36 cellular contexts compared by ENCODE assay signal in the genomic region with DNA sequence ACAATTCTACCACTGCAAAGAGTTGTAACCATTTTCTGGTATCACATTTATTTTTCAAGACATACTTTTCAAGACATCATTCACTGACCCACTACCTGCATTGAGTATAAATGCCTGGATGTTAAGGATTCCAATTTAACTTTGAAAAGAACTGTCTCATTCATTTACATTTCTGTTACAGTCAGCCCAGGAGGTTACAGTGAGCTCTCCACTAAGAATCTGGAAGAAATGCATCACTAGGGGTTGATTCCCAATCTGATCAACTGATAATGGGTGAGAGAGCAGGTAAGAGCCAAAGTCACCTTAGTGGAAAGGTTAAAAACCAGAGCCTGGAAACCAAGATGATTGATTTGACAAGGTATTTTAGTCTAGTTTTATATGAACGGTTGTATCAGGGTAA.
"Had no signal": no experiment of that assay in that cellular context is flagged by ENCODE, and none has a peak within 500 bp of the region (broad histone marks: within the 10 kb centered on the region; RNA-seq: fewer than 3 reads in every experiment).

No MANE protein-coding gene starts in this region.

- ATAC-seq: activated CD4-positive, alpha-beta T cell treated with anti-CD3 and anti-CD28 coated beads for 36 hours; activated CD8-positive, alpha-beta memory T cell treated with anti-CD3 and anti-CD28 coated beads, Interleukin-2, amount 10 ng/mL, durations not matched to agents 7 days and 5 days; activated CD8-positive, alpha-beta T cell treated with anti-CD3 and anti-CD28 coated beads, Interleukin-2, amount 10 ng/mL, durations not matched to agents 7 days and 5 days; activated naive CD8-positive, alpha-beta T cell treated with anti-CD3 and anti-CD28 coated beads, Interleukin-2, amount 50 U/mL, for 24 hours; body of pancreas; effector memory CD8-positive, alpha-beta T cell; foreskin keratinocyte; gastrocnemius medialis; heart left ventricle; T-helper 17 cell had no signal

- H3K4me3 Mint-ChIP-seq: activated CD4-positive, alpha-beta memory T cell treated with anti-CD3 and anti-CD28 coated beads for 36 hours; activated CD4-positive, alpha-beta T cell treated with anti-CD3 and anti-CD28 coated beads for 36 hours; activated CD4-positive, alpha-beta T cell treated with anti-CD3 and anti-CD28 coated beads, Interleukin-2, amount 10 ng/mL, durations not matched to agents 24 days and 14 days; activated CD8-positive, alpha-beta memory T cell treated with anti-CD3 and anti-CD28 coated beads, Interleukin-2, amount 10 ng/mL, durations not matched to agents 7 days and 5 days; activated CD8-positive, alpha-beta T cell treated with anti-CD3 and anti-CD28 coated beads, Interleukin-2, amount 10 ng/mL, durations not matched to agents 7 days and 5 days; activated naive CD4-positive, alpha-beta T cell treated with anti-CD3 and anti-CD28 coated beads for 36 hours; activated naive CD4-positive, alpha-beta T cell treated with anti-CD3 and anti-CD28 coated beads, Interleukin-2, amount 50 U/mL, for 24 hours; activated naive CD8-positive, alpha-beta T cell treated with anti-CD3 and anti-CD28 coated beads for 36 hours; activated naive CD8-positive, alpha-beta T cell treated with anti-CD3 and anti-CD28 coated beads, Interleukin-2, amount 50 U/mL, for 24 hours; activated T-helper 1 cell treated with anti-CD3 and anti-CD28 coated beads, Interleukin-12 subunit alpha, Interleukin-12 subunit beta, Interleukin-2, Interleukin-4 antibody, amounts not matched to agents 30 ng/mL and 10 ng/mL and 1 ng/mL, durations not matched to agents 14 hours and 24 hours and 36 hours; effector memory CD8-positive, alpha-beta T cell; T-helper 17 cell; T-helper 2 cell treated with Interferon-gamma antibody and Interleukin-4, amounts not matched to agents 5 μg/mL and 100 μg/mL, for 36 hours had no signal

- H3K9me3 ChIP-seq: adrenal gland, body of pancreas, esophagus muscularis mucosa, gastrocnemius medialis, heart left ventricle had no signal

- H3K27ac Mint-ChIP-seq: activated CD4-positive, alpha-beta memory T cell treated with anti-CD3 and anti-CD28 coated beads for 36 hours; activated CD4-positive, alpha-beta T cell treated with anti-CD3 and anti-CD28 coated beads for 36 hours; activated CD4-positive, alpha-beta T cell treated with anti-CD3 and anti-CD28 coated beads, Interleukin-2, amount 10 ng/mL, durations not matched to agents 24 days and 14 days; activated CD8-positive, alpha-beta memory T cell treated with anti-CD3 and anti-CD28 coated beads, Interleukin-2, amount 10 ng/mL, durations not matched to agents 7 days and 5 days; activated CD8-positive, alpha-beta T cell treated with anti-CD3 and anti-CD28 coated beads, Interleukin-2, amount 10 ng/mL, durations not matched to agents 7 days and 5 days; activated naive CD4-positive, alpha-beta T cell treated with anti-CD3 and anti-CD28 coated beads for 36 hours; activated naive CD8-positive, alpha-beta T cell treated with anti-CD3 and anti-CD28 coated beads for 36 hours; activated naive CD8-positive, alpha-beta T cell treated with anti-CD3 and anti-CD28 coated beads, Interleukin-2, amount 50 U/mL, for 24 hours; activated T-helper 1 cell treated with anti-CD3 and anti-CD28 coated beads, Interleukin-12 subunit alpha, Interleukin-12 subunit beta, Interleukin-2, Interleukin-4 antibody, amounts not matched to agents 30 ng/mL and 10 ng/mL and 1 ng/mL, durations not matched to agents 14 hours and 24 hours and 36 hours; activated T-helper 2 cell treated with anti-CD3 and anti-CD28 coated beads, Interferon-gamma antibody, Interleukin-2, Interleukin-4, amounts not matched to agents 10 μg/mL and 5 μg/mL and 100 μg/mL, durations not matched to agents 14 hours and 24 hours and 36 hours; effector memory CD8-positive, alpha-beta T cell; T-helper 17 cell; T-helper 2 cell treated with Interferon-gamma antibody and Interleukin-4, amounts not matched to agents 5 μg/mL and 100 μg/mL, for 36 hours had no signal

- H3K4me1 ChIP-seq: adrenal gland, body of pancreas, esophagus muscularis mucosa, foreskin keratinocyte, gastrocnemius medialis, heart left ventricle had no signal

- H3K27me3 Mint-ChIP-seq: activated CD4-positive, alpha-beta memory T cell treated with anti-CD3 and anti-CD28 coated beads for 36 hours; activated CD4-positive, alpha-beta T cell treated with anti-CD3 and anti-CD28 coated beads for 36 hours; activated CD4-positive, alpha-beta T cell treated with anti-CD3 and anti-CD28 coated beads, Interleukin-2, amount 10 ng/mL, durations not matched to agents 24 days and 14 days; activated CD8-positive, alpha-beta memory T cell treated with anti-CD3 and anti-CD28 coated beads, Interleukin-2, amount 10 ng/mL, durations not matched to agents 7 days and 5 days; activated naive CD4-positive, alpha-beta T cell treated with anti-CD3 and anti-CD28 coated beads, Interleukin-2, amount 50 U/mL, for 24 hours; activated naive CD8-positive, alpha-beta T cell treated with anti-CD3 and anti-CD28 coated beads for 36 hours; activated naive CD8-positive, alpha-beta T cell treated with anti-CD3 and anti-CD28 coated beads, Interleukin-2, amount 50 U/mL, for 24 hours; effector memory CD8-positive, alpha-beta T cell; T-helper 17 cell had no signal

- H3K27me3 ChIP-seq: adrenal gland, body of pancreas, esophagus muscularis mucosa, foreskin keratinocyte, gastrocnemius medialis, heart left ventricle had no signal

- H3K4me3 ChIP-seq: adrenal gland, body of pancreas, esophagus muscularis mucosa, gastrocnemius medialis, heart left ventricle had no signal

- H3K9me3 Mint-ChIP-seq: activated naive CD4-positive, alpha-beta T cell treated with anti-CD3 and anti-CD28 coated beads for 36 hours; activated naive CD4-positive, alpha-beta T cell treated with anti-CD3 and anti-CD28 coated beads, Interleukin-2, amount 50 U/mL, for 24 hours; activated naive CD8-positive, alpha-beta T cell treated with anti-CD3 and anti-CD28 coated beads, Interleukin-2, amount 50 U/mL, for 24 hours; activated T-helper 2 cell treated with anti-CD3 and anti-CD28 coated beads, Interferon-gamma antibody, Interleukin-2, Interleukin-4, amounts not matched to agents 10 μg/mL and 5 μg/mL and 100 μg/mL, durations not matched to agents 14 hours and 24 hours and 36 hours; effector memory CD8-positive, alpha-beta T cell had no signal

- H3K4me1 Mint-ChIP-seq: activated CD8-positive, alpha-beta memory T cell treated with anti-CD3 and anti-CD28 coated beads, Interleukin-2, amount 10 ng/mL, durations not matched to agents 7 days and 5 days; activated naive CD4-positive, alpha-beta T cell treated with anti-CD3 and anti-CD28 coated beads, Interleukin-2, amount 50 U/mL, for 24 hours; T-helper 17 cell had no signal

- H3K36me3 ChIP-seq: adrenal gland, esophagus muscularis mucosa, gastrocnemius medialis, heart left ventricle, WERI-Rb-1 had no signal

- H3K36me3 Mint-ChIP-seq: activated CD4-positive, alpha-beta memory T cell treated with anti-CD3 and anti-CD28 coated beads for 36 hours; activated naive CD4-positive, alpha-beta T cell treated with anti-CD3 and anti-CD28 coated beads, Interleukin-2, amount 50 U/mL, for 24 hours; activated naive CD8-positive, alpha-beta T cell treated with anti-CD3 and anti-CD28 coated beads for 36 hours had no signal

- DNase-seq: activated CD4-positive, alpha-beta memory T cell treated with anti-CD3 and anti-CD28 coated beads for 36 hours; activated CD4-positive, alpha-beta T cell treated with anti-CD3 and anti-CD28 coated beads for 36 hours; activated CD4-positive, alpha-beta T cell treated with anti-CD3 and anti-CD28 coated beads, Interleukin-2, amount 10 ng/mL, durations not matched to agents 24 days and 14 days; activated CD4-positive, CD25-positive, alpha-beta regulatory T cell; activated CD4-positive, CD25-positive, alpha-beta regulatory T cell treated with anti-CD3 and anti-CD28 coated beads, Interleukin-2, amount 50 U/mL, for 72 hours; activated CD8-positive, alpha-beta memory T cell treated with anti-CD3 and anti-CD28 coated beads, Interleukin-2, amount 10 ng/mL, durations not matched to agents 7 days and 5 days; activated CD8-positive, alpha-beta memory T cell treated with anti-CD3 and anti-CD28 coated beads, Interleukin-2, amount 50 U/mL, for 4 hours; activated CD8-positive, alpha-beta T cell treated with anti-CD3 and anti-CD28 coated beads, Interleukin-2, amount 10 ng/mL, durations not matched to agents 7 days and 5 days; activated effector memory CD4-positive, alpha-beta T cell treated with anti-CD3 and anti-CD28 coated beads, Interleukin-2, amount 50 U/mL, for 16 hours; activated naive CD4-positive, alpha-beta T cell treated with anti-CD3 and anti-CD28 coated beads for 36 hours; activated naive CD8-positive, alpha-beta T cell treated with anti-CD3 and anti-CD28 coated beads for 36 hours; activated naive CD8-positive, alpha-beta T cell treated with anti-CD3 and anti-CD28 coated beads, Interleukin-2, amount 50 U/mL, for 24 hours; activated T-cell treated with anti-CD3 and anti-CD28 coated beads, Interleukin-2, amount 50 U/mL, for 1 hour; activated T-cell treated with anti-CD3 and anti-CD28 coated beads, Interleukin-2, amount 50 U/mL, for 48 hours; adrenal gland; amygdala; aorta; body of pancreas; caudate nucleus; cortex of kidney; dermis blood vessel endothelial cell; effector CD4-positive, alpha-beta T cell; effector memory CD8-positive, alpha-beta T cell; erythroblast; foreskin keratinocyte; gastrocnemius medialis; glutamatergic neuron; heart left ventricle; T-helper 17 cell; T1000; WERI-Rb-1 had no signal
